Comparison of ENCODE assay signal across 8 cellular contexts in the genomic region with DNA sequence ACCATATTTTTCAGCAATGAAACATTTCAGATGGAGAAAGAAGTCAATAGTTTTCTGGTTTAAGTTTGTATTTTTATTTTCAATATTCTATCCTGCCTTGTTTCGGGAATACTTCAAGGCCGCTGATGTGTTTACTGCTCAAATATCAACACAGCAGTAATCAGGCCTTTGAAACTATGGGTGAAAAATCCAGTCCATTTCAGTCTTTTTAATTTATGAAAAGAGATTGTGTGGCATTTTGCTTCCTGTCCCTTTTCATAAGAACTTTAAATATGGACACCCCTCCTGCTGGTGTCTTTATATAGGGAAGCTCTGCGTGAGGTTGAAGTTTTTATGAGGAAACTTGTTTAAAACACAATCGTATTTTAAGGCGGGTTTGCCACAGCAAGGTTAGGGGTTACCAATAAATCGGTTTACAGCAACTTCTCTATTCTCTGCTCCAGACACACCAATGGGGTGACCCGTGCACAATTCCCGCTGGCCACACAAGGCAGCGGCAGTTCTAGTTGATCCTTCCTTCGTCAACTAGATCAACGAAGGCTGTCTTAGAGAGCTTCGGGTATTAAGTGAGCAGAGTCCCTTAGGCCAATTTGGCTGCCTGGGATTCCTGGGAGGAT. TPM values are rescaled to one million over a fixed set of nuclear protein-coding genes. Genes with fewer than 3 reads are reported as not detected.
DNase-seq lines count a peak whose midpoint lies in the region; ATAC-seq and TF ChIP-seq lines count a peak whose summit lies in the region.

No MANE protein-coding gene starts in this region.

- no peaks in the 10 kb centered on the region for H3K9me3 Mint-ChIP-seq in MCF 10A (ENCODE audit: unreplicated experiment)
- H3K9me3 Mint-ChIP-seq in activated CD8-positive, alpha-beta memory T cell treated with anti-CD3 and anti-CD28 coated beads, Interleukin-2, amount 10 ng/mL, durations not matched to agents 7 days and 5 days (ENCODE audit: low read depth): no peaks in the 10 kb centered on the region
- H3K9me3 Mint-ChIP-seq in activated CD8-positive, alpha-beta T cell treated with anti-CD3 and anti-CD28 coated beads, Interleukin-2, amount 10 ng/mL, durations not matched to agents 7 days and 5 days (ENCODE audit: insufficient read depth): no peaks in the 10 kb centered on the region

- H3K4me1 Mint-ChIP-seq in MCF 10A (ENCODE audit: insufficient read depth, unreplicated experiment): peaks cover 22% of the 10 kb centered on the region
- peaks cover 16% of the 10 kb centered on the region for H3K4me1 Mint-ChIP-seq in activated CD8-positive, alpha-beta memory T cell treated with anti-CD3 and anti-CD28 coated beads, Interleukin-2, amount 10 ng/mL, durations not matched to agents 7 days and 5 days
- H3K4me1 Mint-ChIP-seq in activated CD8-positive, alpha-beta T cell treated with anti-CD3 and anti-CD28 coated beads, Interleukin-2, amount 10 ng/mL, durations not matched to agents 7 days and 5 days (ENCODE audit: low read depth): peaks cover 14% of the 10 kb centered on the region

- H3K27ac Mint-ChIP-seq in MCF 10A (ENCODE audit: low read depth, unreplicated experiment): peak overlapping the region; percentile 66
- H3K27ac Mint-ChIP-seq in activated CD8-positive, alpha-beta memory T cell treated with anti-CD3 and anti-CD28 coated beads, Interleukin-2, amount 10 ng/mL, durations not matched to agents 7 days and 5 days: no peak overlapping the region
- no peak overlapping the region for H3K27ac Mint-ChIP-seq in activated CD8-positive, alpha-beta T cell treated with anti-CD3 and anti-CD28 coated beads, Interleukin-2, amount 10 ng/mL, durations not matched to agents 7 days and 5 days

- BruUV-seq in IMR-90 (replicated peaks; lab: Mats Ljungman, UMichigan): no TSS peak
- no TSS peak for BruUV-seq in MCF 10A (replicated peaks; lab: Mats Ljungman, UMichigan)

- peak overlapping the region; percentile 75 for H2BK120ac ChIP-seq in IMR-90 (ENCODE audit: low read depth, low read length)

- intact Hi-C loops in IMR-90 (cut with micrococcal nuclease) (no loop called here), MCF 10A (cut with micrococcal nuclease) (loop anchor here (5.0 kb wide), 1 partner anchor 200 kb away; no protein-coding TSS in a partner anchor)

- H3K9ac ChIP-seq in IMR-90 (ENCODE audit: low read depth, low read length): peak overlapping the region; percentile 76

- H3K23ac ChIP-seq in IMR-90 (ENCODE audit: low read depth, low read length): peak overlapping the region; percentile 59

- TF ChIP-seq POLR2A in IMR-90 (IDR thresholded peaks at IDR 0.05; ENCODE audit: low read depth, low read length): no peak

- H2BK20ac ChIP-seq in IMR-90 (ENCODE audit: low read depth, low read length): peak overlapping the region; percentile 6; the same call in 1 of the 2 replicates

- dilution Hi-C loops in IMR-90 (cut with HindIII; ENCODE audit: low sequenced_read_pairs, unreplicated experiment): no loop called here

- POLR2A ChIA-PET in IMR-90 (lab: Charles Lee; ENCODE audit: unreplicated experiment) (interaction anchor here (0.6 kb wide), 2 partner anchors 12 to 159 kb away, joined by 3 to 4 read pairs; no protein-coding TSS in a partner anchor), MCF 10A (lab: Yijun Ruan, JAX) (interaction anchor here (0.7 to 6.6 kb wide), 19 partner anchors 9 to 158 kb away, joined by 3 to 123 read pairs (median 4); no protein-coding TSS in a partner anchor)
- POLR2A ChIA-PET in activated CD8-positive, alpha-beta T cell treated with anti-CD3 and anti-CD28 coated beads, Interleukin-2, amount 10 ng/mL, durations not matched to agents 7 days and 5 days (lab: Charles Lee): no interaction called here

- H3K4me3 ChIP-seq in IMR-90 (ENCODE audit: insufficient read depth, low read depth, low read length): no peak overlapping the region

- TF ChIP-seq RAD21 in IMR-90 (IDR thresholded peaks at IDR 0.05; ENCODE audit: low read length): no peak

- H3K9me1 ChIP-seq in IMR-90 (ENCODE audit: insufficient read depth, low read length): no peaks in the 10 kb centered on the region

- peak overlapping the region; percentile 36 for H4K5ac ChIP-seq in IMR-90 (ENCODE audit: low read depth, low read length)

- DNase-seq in IMR-90 (no peak), MCF 10A (ENCODE audit: unreplicated experiment) (no peak), iris pigment epithelial cell (ENCODE audit: low read depth) (peak; percentile 16), substantia nigra (lab: John Stamatoyannopoulos, UW) (peak in 28 of 49 donors; percentile 14 to 80 (median 51)), NCI-H2107 treated with DMSO at 0.1 percent for 48 hours (lab: John Stamatoyannopoulos, UW; ENCODE audit: unreplicated experiment) (no peak)
- no peak for DNase-seq in activated CD8-positive, alpha-beta memory T cell treated with anti-CD3 and anti-CD28 coated beads, Interleukin-2, amount 10 ng/mL, durations not matched to agents 7 days and 5 days
- DNase-seq in activated CD8-positive, alpha-beta T cell treated with anti-CD3 and anti-CD28 coated beads, Interleukin-2, amount 10 ng/mL, durations not matched to agents 7 days and 5 days: no peak

- TF ChIP-seq CTCF in IMR-90 (conservative IDR thresholded peaks at IDR 0.05; ENCODE audit: low read depth, low read length) (no peak), MCF 10A (IDR thresholded peaks at IDR 0.05; ENCODE audit: unreplicated experiment) (no peak)

- peaks cover 26% of the 10 kb centered on the region for H4K20me1 ChIP-seq in IMR-90 (ENCODE audit: insufficient read depth, low read length)

- peak overlapping the region; percentile 90 for H3K4me3 Mint-ChIP-seq in MCF 10A (ENCODE audit: unreplicated experiment)
- no peak overlapping the region for H3K4me3 Mint-ChIP-seq in activated CD8-positive, alpha-beta memory T cell treated with anti-CD3 and anti-CD28 coated beads, Interleukin-2, amount 10 ng/mL, durations not matched to agents 7 days and 5 days
- no peak overlapping the region for H3K4me3 Mint-ChIP-seq in activated CD8-positive, alpha-beta T cell treated with anti-CD3 and anti-CD28 coated beads, Interleukin-2, amount 10 ng/mL, durations not matched to agents 7 days and 5 days

- peaks cover 7% of the 10 kb centered on the region for H3K4me1 ChIP-seq in IMR-90 (ENCODE audit: control insufficient read depth, insufficient read depth, low read length)

- H3K27ac ChIP-seq in IMR-90 (ENCODE audit: insufficient read depth, low read length) (peak overlapping the region; percentile 87), substantia nigra (ENCODE audit: low read depth, low read length, poor library complexity, severe bottlenecking) (peak overlapping the region; percentile 96)

- peak overlapping the region; percentile 25; the same call in 1 of the 2 replicates for H3K18ac ChIP-seq in IMR-90 (ENCODE audit: low read depth, low read length)

- H2BK15ac ChIP-seq in IMR-90 (ENCODE audit: low read depth, low read length): peak overlapping the region; percentile 45; the same call in 1 of the 3 replicates

- CTCF ChIA-PET in IMR-90 (lab: Yijun Ruan, JAX) (interaction anchor here (1.3 kb wide), 1 partner anchor 30 kb away, joined by 3 read pairs; no protein-coding TSS in a partner anchor), MCF 10A (lab: Yijun Ruan, JAX) (interaction anchor here (0.6 to 3.6 kb wide), 10 partner anchors 12 to 534 kb away, joined by 3 to 25 read pairs (median 3); no protein-coding TSS in a partner anchor)
- CTCF ChIA-PET in activated CD8-positive, alpha-beta memory T cell treated with anti-CD3 and anti-CD28 coated beads, Interleukin-2, amount 10 ng/mL, durations not matched to agents 7 days and 5 days (lab: Charles Lee): interaction anchor here (1.1 kb wide), 1 partner anchor 11 kb away, joined by 3 read pairs; no protein-coding TSS in a partner anchor
- CTCF ChIA-PET in activated CD8-positive, alpha-beta T cell treated with anti-CD3 and anti-CD28 coated beads, Interleukin-2, amount 10 ng/mL, durations not matched to agents 7 days and 5 days (lab: Charles Lee): no interaction called here

- peaks cover 3% of the 10 kb centered on the region for H3K36me3 Mint-ChIP-seq in MCF 10A (ENCODE audit: insufficient read depth, unreplicated experiment)
- H3K36me3 Mint-ChIP-seq in activated CD8-positive, alpha-beta memory T cell treated with anti-CD3 and anti-CD28 coated beads, Interleukin-2, amount 10 ng/mL, durations not matched to agents 7 days and 5 days: no peaks in the 10 kb centered on the region
- no peaks in the 10 kb centered on the region for H3K36me3 Mint-ChIP-seq in activated CD8-positive, alpha-beta T cell treated with anti-CD3 and anti-CD28 coated beads, Interleukin-2, amount 10 ng/mL, durations not matched to agents 7 days and 5 days (ENCODE audit: low read depth)

- peak overlapping the region; percentile 86; the same call in 1 of the 2 replicates for H3K56ac ChIP-seq in IMR-90 (ENCODE audit: extremely low read depth, insufficient read depth, low read length)

- no peaks in the 10 kb centered on the region for H3K27me3 ChIP-seq in IMR-90 (ENCODE audit: control insufficient read depth, insufficient read depth, low read length)

- peak overlapping the region; percentile 56 for H2BK5ac ChIP-seq in IMR-90 (ENCODE audit: low read depth, low read length, poor library complexity, severe bottlenecking)

- H2AFZ ChIP-seq in IMR-90 (replicated peaks; ENCODE audit: low read length, poor library complexity): peak overlapping the region; percentile 92

- H3K9me3 ChIP-seq in IMR-90 (ENCODE audit: control insufficient read depth, insufficient read depth, low read length): no peaks in the 10 kb centered on the region

- H3K36me3 ChIP-seq in IMR-90 (ENCODE audit: control insufficient read depth, insufficient read depth, low read length): no peaks in the 10 kb centered on the region

- peak overlapping the region; percentile 87 for H3K4me2 ChIP-seq in IMR-90 (ENCODE audit: low read depth, low read length)

- peak overlapping the region; percentile 15; the same call in 1 of the 2 replicates for H3K14ac ChIP-seq in IMR-90 (replicated peaks; ENCODE audit: low read depth, low read length)

- in situ Hi-C loops in IMR-90 (cut with MboI; ENCODE audit: low sequenced_read_pairs): no loop called here

- peak overlapping the region; percentile 31; the same call in 1 of the 2 replicates for H4K91ac ChIP-seq in IMR-90 (ENCODE audit: insufficient read depth, low read depth, low read length)

- WGBS in IMR-90 (ENCODE audit: extremely low coverage in 2 of 2, insufficient read length in 1 of 2), 2 experiments: 12% methylated on average over 3 of the region's 12 CpGs; no CpG with 5 or more reads in 1 of the 2 experiments

- peaks cover 14 to 23% of the 10 kb centered on the region in 2 experiments for H3K79me1 ChIP-seq in IMR-90 (ENCODE audit: low read depth in 1 of 2, low read length in 2 of 2)

- H2AK5ac ChIP-seq in IMR-90 (ENCODE audit: low read depth, low read length): peak overlapping the region; percentile 47; the same call in 1 of the 2 replicates

- ATAC-seq in IMR-90 (ENCODE audit: low read depth) (no peak), HG02970 (IDR thresholded peaks at IDR 0.05; ENCODE audit: low FRiP score, unreplicated experiment) (no peak)
- no peak for ATAC-seq in activated CD8-positive, alpha-beta memory T cell treated with anti-CD3 and anti-CD28 coated beads, Interleukin-2, amount 10 ng/mL, durations not matched to agents 7 days and 5 days
- ATAC-seq in activated CD8-positive, alpha-beta T cell treated with anti-CD3 and anti-CD28 coated beads, Interleukin-2, amount 10 ng/mL, durations not matched to agents 7 days and 5 days: no peak

- H2AK9ac ChIP-seq in IMR-90 (replicated peaks; ENCODE audit: low read depth, low read length, poor library complexity): peak overlapping the region; percentile 6

- no peaks in the 10 kb centered on the region for H3K27me3 Mint-ChIP-seq in MCF 10A (ENCODE audit: insufficient read depth, unreplicated experiment)
- H3K27me3 Mint-ChIP-seq in activated CD8-positive, alpha-beta memory T cell treated with anti-CD3 and anti-CD28 coated beads, Interleukin-2, amount 10 ng/mL, durations not matched to agents 7 days and 5 days: peaks cover 67% of the 10 kb centered on the region
- H3K27me3 Mint-ChIP-seq in activated CD8-positive, alpha-beta T cell treated with anti-CD3 and anti-CD28 coated beads, Interleukin-2, amount 10 ng/mL, durations not matched to agents 7 days and 5 days (ENCODE audit: low read depth): peaks cover 51% of the 10 kb centered on the region

- peak overlapping the region; percentile 68 for H3K4ac ChIP-seq in IMR-90 (ENCODE audit: low read depth, low read length)

- peak overlapping the region; percentile 19 to 82 for H4K8ac ChIP-seq in IMR-90 (ENCODE audit: low read depth in 2 of 2, low read length in 2 of 2)

RNA-seq across cellular contexts. Expression of a gene that starts 1.2 kb away (rescaled TPM):
- total RNA-seq in IMR-90 (2012; rRNA removed): 12.8 and 12.9 TPM in 2 replicates
- 10.1 and 10.2 TPM in 2 replicates for polyA plus RNA-seq in IMR-90 (2012; rRNA removed)
- 3.6 and 5.0 TPM in 2 replicates for polyA plus RNA-seq in IMR-90 (2012; cell fraction: cytosol; rRNA removed)
- polyA plus RNA-seq in IMR-90 (2012; cell fraction: nucleus; rRNA removed; ENCODE audit: low replicate concordance): 27.3 and 53.0 TPM in 2 replicates
- 31.0 and 35.3 TPM in 2 replicates for total RNA-seq in MCF 10A (2022)
- total RNA-seq in activated CD8-positive, alpha-beta memory T cell treated with anti-CD3 and anti-CD28 coated beads, Interleukin-2, amount 10 ng/mL, durations not matched to agents 7 days and 5 days: under 1 TPM; 0.16 to 0.20 TPM
- total RNA-seq in activated CD8-positive, alpha-beta T cell treated with anti-CD3 and anti-CD28 coated beads, Interleukin-2, amount 10 ng/mL, durations not matched to agents 7 days and 5 days: under 1 TPM; 0.37 to 0.55 TPM

Comparison
In these comparisons a context has a peak if more than half of its experiments do, and no peak if none do; other contexts are left out.
1. DNase-seq: peak in iris pigment epithelial cell (single experiment) and substantia nigra (28 of 49); none in IMR-90 (single experiment), MCF 10A (single experiment), activated CD8-positive, alpha-beta memory T cell treated with anti-CD3 and anti-CD28 coated beads, Interleukin-2, amount 10 ng/mL, durations not matched to agents 7 days and 5 days (single experiment), NCI-H2107 treated with DMSO at 0.1 percent for 48 hours (single experiment) and activated CD8-positive, alpha-beta T cell treated with anti-CD3 and anti-CD28 coated beads, Interleukin-2, amount 10 ng/mL, durations not matched to agents 7 days and 5 days (single experiment).